ENCODE assay signal across 25 cellular contexts in the genomic region with DNA sequence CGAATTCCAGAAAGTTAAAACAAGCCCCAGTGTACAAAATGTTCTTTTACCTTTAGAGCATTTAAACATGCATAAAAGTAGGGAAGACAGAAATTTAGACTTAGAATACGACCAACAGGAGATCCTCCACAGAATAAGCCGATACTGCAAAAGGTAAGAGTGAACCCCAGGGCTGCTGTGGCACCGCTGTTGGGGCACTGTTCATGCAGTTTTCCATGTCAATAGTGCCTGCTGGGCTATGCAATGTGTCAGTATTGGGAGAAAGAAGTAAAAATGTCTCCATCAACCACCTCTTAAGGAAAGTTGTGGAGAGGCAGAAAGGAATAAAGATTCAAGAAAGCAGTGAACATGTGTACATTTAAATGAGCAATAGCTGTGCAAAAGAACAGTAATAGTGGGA.
"Had no signal": no experiment of that assay in that cellular context is flagged by ENCODE, and none has a peak within 500 bp of the region (broad histone marks: within the 10 kb centered on the region; RNA-seq: fewer than 3 reads in every experiment).

No MANE protein-coding gene starts in this region.

- H3K27me3 Mint-ChIP-seq: activated CD4-positive, alpha-beta T cell treated with anti-CD3 and anti-CD28 coated beads, Interleukin-2, amount 10 ng/mL, durations not matched to agents 24 days and 14 days; activated CD8-positive, alpha-beta T cell treated with anti-CD3 and anti-CD28 coated beads for 36 hours; activated naive CD8-positive, alpha-beta T cell treated with anti-CD3 and anti-CD28 coated beads for 36 hours had no signal

- H3K36me3 Mint-ChIP-seq: activated naive CD8-positive, alpha-beta T cell treated with anti-CD3 and anti-CD28 coated beads for 36 hours had no signal

- H3K27ac Mint-ChIP-seq: activated CD4-positive, alpha-beta T cell treated with anti-CD3 and anti-CD28 coated beads, Interleukin-2, amount 10 ng/mL, durations not matched to agents 24 days and 14 days; activated CD8-positive, alpha-beta T cell treated with anti-CD3 and anti-CD28 coated beads for 36 hours; activated naive CD8-positive, alpha-beta T cell treated with anti-CD3 and anti-CD28 coated beads for 36 hours had no signal

- H3K4me3 ChIP-seq: SK-N-MC had no signal

- H3K27me3 ChIP-seq: brain microvascular endothelial cell had no signal

- DNase-seq: activated CD4-positive, alpha-beta T cell treated with anti-CD3 and anti-CD28 coated beads, Interleukin-2, amount 10 ng/mL, durations not matched to agents 24 days and 14 days; activated CD4-positive, alpha-beta T cell treated with anti-CD3 and anti-CD28 coated beads, Interleukin-2, amount 50 U/mL, for 4 hours; activated CD8-positive, alpha-beta T cell treated with anti-CD3 and anti-CD28 coated beads for 36 hours; activated effector memory CD4-positive, alpha-beta T cell treated with Interleukin-2 at 50 U/mL for 16 hours; activated naive CD4-positive, alpha-beta T cell treated with anti-CD3 and anti-CD28 coated beads, Interleukin-2, amount 50 U/mL, for 16 hours; activated naive CD8-positive, alpha-beta T cell treated with anti-CD3 and anti-CD28 coated beads for 36 hours; activated T-cell treated with anti-CD3 and anti-CD28 coated beads, Interleukin-2, amount 50 U/mL, for 48 hours; amniotic stem cell; aorta; brain microvascular endothelial cell; central memory CD4-positive, alpha-beta T cell; Karpas-422; KBM-7; NCI-H1105; NCI-H1436; NCI-H1694; NCI-H1930; NCI-H510A; NCI-H748 treated with DMSO at 0.1 percent for 48 hours; NK-92 treated with Interleukin-12 subunit alpha and Interleukin-12 subunit beta, amount 100 ng/mL, for 24 hours; OCI-M1; Right ventricle myocardium superior; T1000; WERI-Rb-1 had no signal

- H3K27ac ChIP-seq: brain microvascular endothelial cell, WERI-Rb-1 had no signal

- ATAC-seq: activated CD8-positive, alpha-beta T cell treated with anti-CD3 and anti-CD28 coated beads for 36 hours had no signal

- H3K36me3 ChIP-seq: brain microvascular endothelial cell, WERI-Rb-1 had no signal

- H3K4me1 Mint-ChIP-seq: activated CD4-positive, alpha-beta T cell treated with anti-CD3 and anti-CD28 coated beads, Interleukin-2, amount 10 ng/mL, durations not matched to agents 24 days and 14 days; activated naive CD8-positive, alpha-beta T cell treated with anti-CD3 and anti-CD28 coated beads for 36 hours had no signal

- H3K4me3 Mint-ChIP-seq: activated CD4-positive, alpha-beta T cell treated with anti-CD3 and anti-CD28 coated beads, Interleukin-2, amount 10 ng/mL, durations not matched to agents 24 days and 14 days; activated CD8-positive, alpha-beta T cell treated with anti-CD3 and anti-CD28 coated beads for 36 hours; activated naive CD8-positive, alpha-beta T cell treated with anti-CD3 and anti-CD28 coated beads for 36 hours had no signal
